Comparison of ENCODE assay signal across 8 cellular contexts in genomic region chr19:10106100-10106936, GRCh38. TPM values are rescaled to one million over a fixed set of nuclear protein-coding genes. Genes with fewer than 3 reads are reported as not detected.
DNase-seq lines count a peak whose midpoint lies in the region; ATAC-seq, FAIRE-seq and TF ChIP-seq lines count a peak whose summit lies in the region.

Gene PPAN (plus strand): TSS chr19:10106362. CDS start chr19:10106395, 33 bp downstream.

- no peak for TF ChIP-seq EP300 in H1 (IDR thresholded peaks at IDR 0.05; ENCODE audit: borderline replicate concordance in 1 of 2, low read depth in 2 of 2, low read length in 2 of 2)

- no peak within 1 kb of the TSS for H3K23ac ChIP-seq in H1 (ENCODE audit: insufficient read length)
- H3K23ac ChIP-seq in mesenchymal stem cell (ENCODE audit: low read length in 2 of 2) = peak within 1 kb of the TSS in 1 of 2 experiments; percentile 54

- no peak for TF ChIP-seq RAD21 in H1 (IDR thresholded peaks at IDR 0.05 in 1 of 2, conservative IDR thresholded peaks at IDR 0.05 in 1 of 2; ENCODE audit: low read depth in 2 of 2, low read length in 2 of 2)

- H3K14ac ChIP-seq in H1 (ENCODE audit: insufficient read length) (no peak within 1 kb of the TSS), mesenchymal stem cell (ENCODE audit: low read length in 2 of 2) (peak within 1 kb of the TSS in 1 of 2 experiments; percentile 91)

- no peaks in the 10 kb centered on the region for H3K27me3 ChIP-seq in HUES48 (ENCODE audit: control insufficient read depth, insufficient read depth, low read length)
- no peaks in the 10 kb centered on the region for H3K27me3 ChIP-seq in NT2/D1 (ENCODE audit: insufficient read depth, insufficient read length)
- H3K27me3 ChIP-seq in H1 (replicated peaks in 1 of 4; ENCODE audit: control insufficient read depth in 3 of 4, extremely low read depth in 1 of 4, insufficient read depth in 3 of 4, low read length in 3 of 4) = no peaks in the 10 kb centered on the region
- H3K27me3 ChIP-seq in mesenchymal stem cell (ENCODE audit: control insufficient read depth in 1 of 2, insufficient read depth in 1 of 2, low read length in 2 of 2) = peaks cover 0 to 4% of the 10 kb centered on the region in 2 experiments

- DNase-seq in COLO668 (lab: John Stamatoyannopoulos, UW; ENCODE audit: unreplicated experiment) (peak; percentile 98), NT2/D1 (ENCODE audit: low read depth, low spot score) (peak; percentile 97), H1 (ENCODE audit: low read depth in 1 of 2, low spot score in 2 of 2) (peak; percentile 90 to 97), mesenchymal stem cell (peak; percentile 98)
- DNase-seq in activated CD8-positive, alpha-beta memory T cell treated with anti-CD3 and anti-CD28 coated beads for 48 hours (ENCODE audit: low read depth in 2 of 3, low spot score in 2 of 3) = peak in 2 of 3 experiments; percentile 91 to 93
- peak; percentile 88 for DNase-seq in stimulated activated CD8-positive, alpha-beta memory T cell treated with anti-CD3 and anti-CD28 coated beads, Interleukin-12 subunit alpha, Interleukin-12 subunit beta, amount 100 ng/mL, for 24 hours (ENCODE audit: extremely low read depth)

- H3K56ac ChIP-seq in H1 (replicated peaks; ENCODE audit: insufficient read length, low read depth, low read length) = peak within 1 kb of the TSS; percentile 90

- peak; percentile 48 for FAIRE-seq in H1 (lab: Jason Lieb, UNC)

- H3K79me2 ChIP-seq in H1 (ENCODE audit: control insufficient read depth in 1 of 2, insufficient read depth in 2 of 2, low read length in 2 of 2) = peaks cover 6 to 25% of the 10 kb centered on the region in 2 experiments; a peak in 3 of 4 replicates

- 0 out of 2 replicates have a peak within 1 kb of the TSS, but pooled peaks have one; percentile 75 for H2BK12ac ChIP-seq in H1 (ENCODE audit: low read depth, low read length)
- peak within 1 kb of the TSS in 1 of 2 experiments; percentile 49 for H2BK12ac ChIP-seq in mesenchymal stem cell (ENCODE audit: low read length in 2 of 2)

- H2AFZ ChIP-seq in H1 (ENCODE audit: low read length) (peak within 1 kb of the TSS; percentile 20; the same call in 1 of the 2 replicates), mesenchymal stem cell (ENCODE audit: low read depth, low read length) (no peak within 1 kb of the TSS)

- H3K79me1 ChIP-seq in H1 (ENCODE audit: low read depth, low read length) (peaks cover 8% of the 10 kb centered on the region; the same call in 1 of the 2 replicates), mesenchymal stem cell (replicated peaks; ENCODE audit: low read length, poor library complexity, severe bottlenecking) (peaks cover 32% of the 10 kb centered on the region)

- H4K91ac ChIP-seq in H1 (replicated peaks; ENCODE audit: insufficient read length, low read length) = peak within 1 kb of the TSS; percentile 98
- H4K91ac ChIP-seq in mesenchymal stem cell (ENCODE audit: low read length) = peak within 1 kb of the TSS; percentile 2

- peak within 1 kb of the TSS; percentile 61; the same call in 1 of the 2 replicates for H2BK15ac ChIP-seq in H1 (ENCODE audit: low read length)
- no peak within 1 kb of the TSS for H2BK15ac ChIP-seq in mesenchymal stem cell (ENCODE audit: low read depth, poor library complexity, severe bottlenecking)

- peak within 1 kb of the TSS; percentile 96 for H3K18ac ChIP-seq in H1 (ENCODE audit: extremely low read depth, low read length)
- peak within 1 kb of the TSS; percentile 80 to 90 for H3K18ac ChIP-seq in mesenchymal stem cell (ENCODE audit: low read depth in 1 of 2, low read length in 2 of 2)

- peak in 1 of 2 experiments; percentile 95; a peak in 2 of 3 replicates for TF ChIP-seq POLR2A in H1 (IDR thresholded peaks at IDR 0.05; ENCODE audit: control extremely low read depth in 1 of 2, low read depth in 2 of 2, low read length in 2 of 2)

- WGBS in H1 (ENCODE audit: extremely low coverage in 1 of 2, insufficient coverage in 1 of 2, insufficient read length in 1 of 2, insufficient replicate concordance in 2 of 2, low coverage in 1 of 2, low lambda C conversion rate in 2 of 2, missing lambda C conversion rate in 1 of 2), 2 experiments = 2% methylated on average over 49 of the region's 71 CpGs; no CpG with 5 or more reads in 1 of the 2 experiments
- under 1% methylated on average over 68 of the region's 71 CpGs for WGBS in mesenchymal stem cell

- H2BK120ac ChIP-seq in H1 (replicated peaks; ENCODE audit: low read depth, low read length) = peak within 1 kb of the TSS; percentile 90
- no peak within 1 kb of the TSS for H2BK120ac ChIP-seq in mesenchymal stem cell (ENCODE audit: low read depth, low read length)

- H3K4me1 ChIP-seq in HUES48 (ENCODE audit: control insufficient read depth, insufficient read depth, low read length) (no peaks in the 10 kb centered on the region; the same call in 1 of the 2 replicates), NT2/D1 (ENCODE audit: insufficient read depth, insufficient read length) (peaks cover 18% of the 10 kb centered on the region), H1 (replicated peaks in 1 of 4; ENCODE audit: control insufficient read depth in 3 of 4, insufficient read depth in 4 of 4, low read length in 3 of 4) (peaks cover 0 to 4% (median 3%) of the 10 kb centered on the region in 4 experiments; a peak in 5 of 7 replicates), mesenchymal stem cell (ENCODE audit: control insufficient read depth, insufficient read depth, low read depth, low read length) (peaks cover 15% of the 10 kb centered on the region)

- peak within 1 kb of the TSS; percentile 79 for H4K5ac ChIP-seq in H1 (ENCODE audit: insufficient read length, low read depth, low read length)

- H4K20me1 ChIP-seq in H1 (replicated peaks in 1 of 2; ENCODE audit: control insufficient read depth in 1 of 2, insufficient read depth in 2 of 2, low read length in 2 of 2) = peaks cover 0 to 16% of the 10 kb centered on the region in 2 experiments

- peak within 1 kb of the TSS; percentile 99 for H4K8ac ChIP-seq in H1 (ENCODE audit: extremely low read depth, insufficient read depth, low read length)
- peak within 1 kb of the TSS; percentile 87 for H4K8ac ChIP-seq in mesenchymal stem cell (ENCODE audit: low read length)

- H3K36me3 ChIP-seq in HUES48 (ENCODE audit: control insufficient read depth, insufficient read depth, low read length) (peaks cover 41% of the 10 kb centered on the region), NT2/D1 (ENCODE audit: insufficient read depth, insufficient read length, low read length) (peaks cover 48% of the 10 kb centered on the region), H1 (ENCODE audit: control insufficient read depth in 2 of 4, insufficient read depth in 4 of 4, low read length in 3 of 4) (peaks cover 26 to 40% (median 35%) of the 10 kb centered on the region in 4 experiments), mesenchymal stem cell (ENCODE audit: control insufficient read depth in 1 of 2, insufficient read depth in 2 of 2, low read depth in 1 of 2, low read length in 2 of 2) (peaks cover 39 to 42% of the 10 kb centered on the region in 2 experiments)

- 0 out of 2 replicates have a peak within 1 kb of the TSS, but pooled peaks have one; percentile 16 for H2AK5ac ChIP-seq in H1 (ENCODE audit: low read depth, low read length)
- H2AK5ac ChIP-seq in mesenchymal stem cell (ENCODE audit: low read length, severe bottlenecking) = peak within 1 kb of the TSS; percentile 2

- 0 out of 2 replicates have a peak, but pooled peaks cover 4% of the 10 kb centered on the region for H3K23me2 ChIP-seq in H1 (ENCODE audit: low read depth, low read length)

- peak; percentile 51 for ATAC-seq in GM21390 (IDR thresholded peaks at IDR 0.05; ENCODE audit: unreplicated experiment)

- H3K4ac ChIP-seq in H1 (replicated peaks; ENCODE audit: insufficient read length, low read depth, low read length) (peak within 1 kb of the TSS; percentile 99), mesenchymal stem cell (ENCODE audit: low read depth in 1 of 2, low read length in 2 of 2) (peak within 1 kb of the TSS; percentile 62 to 91)

- TF ChIP-seq CTCF in H1 (IDR thresholded peaks at IDR 0.05; ENCODE audit: control extremely low read depth in 1 of 3, insufficient read depth in 1 of 3, low read depth in 1 of 3, low read length in 3 of 3) = peak in 1 of 3 experiments; percentile 13; a peak in 1 of 4 replicates

- H3K27ac ChIP-seq in HUES48 (ENCODE audit: low read depth, low read length) = peak within 1 kb of the TSS; percentile 76
- peak within 1 kb of the TSS; percentile 92 for H3K27ac ChIP-seq in H1 (ENCODE audit: low read depth, low read length)
- no peak within 1 kb of the TSS for H3K27ac ChIP-seq in mesenchymal stem cell (ENCODE audit: low read length, poor library complexity, severe bottlenecking)

- peak within 1 kb of the TSS; percentile 99 for H3K9ac ChIP-seq in HUES48 (ENCODE audit: low read depth, low read length)
- peak within 1 kb of the TSS; percentile 100 for H3K9ac ChIP-seq in NT2/D1 (ENCODE audit: insufficient read length, low read depth)
- peak within 1 kb of the TSS; percentile 79 to 97 (median 94) for H3K9ac ChIP-seq in H1 (replicated peaks in 1 of 4; ENCODE audit: extremely low read depth in 1 of 4, low read depth in 3 of 4, low read length in 3 of 4)
- H3K9ac ChIP-seq in mesenchymal stem cell (ENCODE audit: low read length) = peak within 1 kb of the TSS; percentile 92

- H3K4me2 ChIP-seq in H1 (ENCODE audit: insufficient read depth in 1 of 2, low read depth in 2 of 2, low read length in 2 of 2) (peak within 1 kb of the TSS; percentile 89 to 92), mesenchymal stem cell (ENCODE audit: low read length, poor library complexity, severe bottlenecking) (peak within 1 kb of the TSS; percentile 75)

- H3K9me3 ChIP-seq in HUES48 (ENCODE audit: control insufficient read depth, insufficient read depth, low read length) = no peaks in the 10 kb centered on the region
- H3K9me3 ChIP-seq in NT2/D1 (ENCODE audit: insufficient read depth, low read length) = no peaks in the 10 kb centered on the region
- no peaks in the 10 kb centered on the region for H3K9me3 ChIP-seq in H1 (ENCODE audit: insufficient read depth in 2 of 2, low read depth in 1 of 2, low read length in 1 of 2)
- H3K9me3 ChIP-seq in mesenchymal stem cell (ENCODE audit: control insufficient read depth, low read length) = no peaks in the 10 kb centered on the region

- H3K4me3 ChIP-seq in HUES48 (ENCODE audit: low read depth, low read length) (peak within 1 kb of the TSS; percentile 96), NT2/D1 (ENCODE audit: insufficient read length, low read depth) (peak within 1 kb of the TSS; percentile 100), H1 (ENCODE audit: extremely low read depth in 1 of 4, insufficient read depth in 2 of 4, low read depth in 3 of 4, low read length in 4 of 4) (peak within 1 kb of the TSS; percentile 78 to 95 (median 93)), mesenchymal stem cell (ENCODE audit: insufficient read depth in 1 of 2, low read depth in 1 of 2, low read length in 2 of 2) (peak within 1 kb of the TSS; percentile 78 to 94)

- POLR2A ChIA-PET in H1 (lab: Charles Lee; ENCODE audit: partially characterized antibody) = interaction anchor here (0.5 to 16.9 kb wide), 9 partner anchors 13 to 370 kb away, joined by 3 to 412 read pairs (median 4); partner anchors contain the start of genes EIF3G and P2RY11

- peak within 1 kb of the TSS; percentile 98 for H2BK5ac ChIP-seq in H1 (ENCODE audit: low read depth, low read length)
- H2BK5ac ChIP-seq in mesenchymal stem cell (ENCODE audit: low read depth, low read length, poor library complexity, severe bottlenecking) = no peak within 1 kb of the TSS

- H2BK20ac ChIP-seq in H1 (ENCODE audit: low read length) = no peak within 1 kb of the TSS

- CTCF ChIA-PET in H1 (lab: Charles Lee; ENCODE audit: partially characterized antibody) = interaction anchor here (0.8 to 2.5 kb wide), 6 partner anchors 10 to 176 kb away, joined by 3 to 6 read pairs (median 4); partner anchors contain the start of gene EIF3G

RNA-seq across cellular contexts. Expression of gene PPAN, which starts in this region (rescaled TPM):
- total RNA-seq in H1 (2021; fragmentation: NEBNext Ultra II Directional; extraction: Animal tissue kit (Norgen Biotek cat#: 25700)) = 72.6 and 74.4 TPM in 2 replicates
- polyA plus RNA-seq in H1 (2011; rRNA removed) = 48.8 and 74.7 TPM in 2 replicates
- 72.1 TPM for polyA plus RNA-seq in H1 (2011; cell fraction: cytosol; rRNA removed)
- 93.6 TPM for polyA plus RNA-seq in H1 (2011; cell fraction: nucleus; rRNA removed)
- polyA plus RNA-seq in H1 (2012, experiment 1 of 2) = 38.2 to 69.3 TPM (median 62.8 TPM) in 4 replicates
- 41.6 TPM for polyA plus RNA-seq in H1 (2012, experiment 2 of 2)
- polyA plus RNA-seq in H1 (2013, experiment 1 of 2) = 41.1 TPM
- 37.0 TPM for polyA plus RNA-seq in H1 (2013, experiment 2 of 2)
- polyA minus RNA-seq in H1 (2011; rRNA and poly(A)+ RNA removed) = 54.9 and 96.9 TPM in 2 replicates
- 52.8 TPM for polyA minus RNA-seq in H1 (2011; cell fraction: cytosol; rRNA and poly(A)+ RNA removed)
- polyA minus RNA-seq in H1 (2011; cell fraction: nucleus; rRNA and poly(A)+ RNA removed) = 45.3 TPM
- polyA plus RNA-seq in mesenchymal stem cell (2013, experiment 1 of 2) = 15.8 TPM
- polyA plus RNA-seq in mesenchymal stem cell (2013, experiment 2 of 2) = 15.0 TPM
